Comparison of ENCODE assay signal across 15 cellular contexts in genomic region chr3:99118381-99118780, GRCh38.
"Had no signal": no experiment of that assay in that cellular context is flagged by ENCODE, and none has a peak within 500 bp of the region (broad histone marks: within the 10 kb centered on the region; RNA-seq: fewer than 3 reads in every experiment).

No MANE protein-coding gene starts in this region.

- H3K27me3 Mint-ChIP-seq: activated naive CD8-positive, alpha-beta T cell treated with anti-CD3 and anti-CD28 coated beads, Interleukin-2, amount 50 U/mL, for 24 hours had no signal

- H3K27ac Mint-ChIP-seq: activated naive CD8-positive, alpha-beta T cell treated with anti-CD3 and anti-CD28 coated beads, Interleukin-2, amount 50 U/mL, for 24 hours; activated T-helper 1 cell treated with anti-CD3 and anti-CD28 coated beads, Interleukin-12 subunit alpha, Interleukin-12 subunit beta, Interleukin-2, Interleukin-4 antibody, amounts not matched to agents 30 ng/mL and 10 ng/mL and 1 ng/mL, durations not matched to agents 14 hours and 24 hours and 36 hours had no signal

- H3K9me3 Mint-ChIP-seq: activated naive CD8-positive, alpha-beta T cell treated with anti-CD3 and anti-CD28 coated beads, Interleukin-2, amount 50 U/mL, for 24 hours; activated T-helper 1 cell treated with anti-CD3 and anti-CD28 coated beads, Interleukin-12 subunit alpha, Interleukin-12 subunit beta, Interleukin-2, Interleukin-4 antibody, amounts not matched to agents 30 ng/mL and 10 ng/mL and 1 ng/mL, durations not matched to agents 14 hours and 24 hours and 36 hours; neural crest cell had no signal

- H3K4me1 Mint-ChIP-seq: activated naive CD8-positive, alpha-beta T cell treated with anti-CD3 and anti-CD28 coated beads, Interleukin-2, amount 50 U/mL, for 24 hours; neural crest cell had no signal

- H3K9me3 ChIP-seq: colonic mucosa, gastrocnemius medialis, pancreas, thyroid gland, vagina had no signal

- H2AFZ ChIP-seq: hepatocyte had no signal

- H3K36me3 ChIP-seq: colonic mucosa, gastrocnemius medialis, pancreas, thyroid gland, vagina had no signal

- DNase-seq: activated CD4-positive, alpha-beta T cell treated with anti-CD3 and anti-CD28 coated beads for 48 hours; activated naive CD4-positive, alpha-beta T cell; activated naive CD8-positive, alpha-beta T cell treated with anti-CD3 and anti-CD28 coated beads, Interleukin-2, amount 50 U/mL, for 24 hours; caudate nucleus; colonic mucosa; effector CD4-positive, alpha-beta T cell; gastrocnemius medialis; kidney glomerular epithelial cell; pancreas; stimulated activated CD4-positive, alpha-beta T cell treated with anti-CD3 and anti-CD28 coated beads, Interleukin-15, amount 100 ng/mL, for 24 hours; thyroid gland had no signal

- H3K27me3 ChIP-seq: colonic mucosa, gastrocnemius medialis, hepatocyte, pancreas, thyroid gland, vagina had no signal

- H3K27ac ChIP-seq: colonic mucosa, gastrocnemius medialis, hepatocyte, pancreas, thyroid gland, vagina had no signal

- H3K4me2 ChIP-seq: hepatocyte had no signal

- H3K4me3 Mint-ChIP-seq: activated naive CD8-positive, alpha-beta T cell treated with anti-CD3 and anti-CD28 coated beads, Interleukin-2, amount 50 U/mL, for 24 hours; activated T-helper 1 cell treated with anti-CD3 and anti-CD28 coated beads, Interleukin-12 subunit alpha, Interleukin-12 subunit beta, Interleukin-2, Interleukin-4 antibody, amounts not matched to agents 30 ng/mL and 10 ng/mL and 1 ng/mL, durations not matched to agents 14 hours and 24 hours and 36 hours; neural crest cell had no signal

- H3K4me3 ChIP-seq: colonic mucosa, gastrocnemius medialis, hepatocyte, pancreas, thyroid gland, vagina had no signal

- ATAC-seq: activated naive CD8-positive, alpha-beta T cell treated with anti-CD3 and anti-CD28 coated beads, Interleukin-2, amount 50 U/mL, for 24 hours; gastrocnemius medialis; pancreas had no signal

- H3K4me1 ChIP-seq: colonic mucosa, gastrocnemius medialis, pancreas, thyroid gland, vagina had no signal

- H3K79me2 ChIP-seq: hepatocyte had no signal
